20 cellular contexts compared by ENCODE assay signal in the genomic region with DNA sequence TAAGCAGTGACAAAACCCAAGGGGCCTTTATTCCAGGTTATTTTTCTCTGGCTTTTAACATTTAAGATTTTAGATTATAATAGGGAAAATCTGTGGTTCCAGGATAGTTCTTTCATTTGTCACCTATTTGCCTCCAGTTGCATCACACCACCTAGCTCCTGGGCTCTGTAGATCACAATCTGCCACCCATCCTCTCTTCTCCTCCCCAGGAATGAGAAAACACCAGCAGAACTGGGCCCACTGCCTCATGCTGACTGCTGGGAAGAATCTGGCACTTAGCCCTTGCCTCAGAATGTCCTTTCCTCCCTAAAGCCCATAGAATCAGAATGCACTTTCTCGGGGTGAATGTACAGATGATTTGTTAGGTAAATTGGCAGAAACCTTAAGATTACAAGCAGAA.
"Had no signal": no experiment of that assay in that cellular context is flagged by ENCODE, and none has a peak within 500 bp of the region (broad histone marks: within the 10 kb centered on the region; RNA-seq: fewer than 3 reads in every experiment).

No MANE protein-coding gene starts in this region.

- H3K79me2 ChIP-seq: hepatocyte had no signal

- H2AFZ ChIP-seq: hepatocyte had no signal

- H3K4me1 ChIP-seq: ascending aorta, breast epithelium, foreskin keratinocyte, right lobe of liver, transverse colon had no signal

- H3K9me3 ChIP-seq: right lobe of liver had no signal

- H3K4me2 ChIP-seq: hepatocyte had no signal

- ATAC-seq: activated CD8-positive, alpha-beta T cell treated with anti-CD3 and anti-CD28 coated beads, Interleukin-2, amount 10 ng/mL, durations not matched to agents 7 days and 5 days; foreskin keratinocyte; left ventricle myocardium superior; right lobe of liver; stimulated activated naive B cell treated with anti-CD40 and anti-IgM and Interleukin-4, amounts not matched to agents 10 μg/mL and 1 μg/mL and 100 μg/mL, for 72 hours had no signal

- H3K4me3 ChIP-seq: ascending aorta, breast epithelium, hepatocyte, right lobe of liver, transverse colon had no signal

- H3K36me3 ChIP-seq: ascending aorta, breast epithelium, right lobe of liver, transverse colon had no signal

- H3K27ac ChIP-seq: ascending aorta, breast epithelium, foreskin keratinocyte, hepatocyte, right lobe of liver, transverse colon had no signal

- H3K27me3 ChIP-seq: ascending aorta, breast epithelium, hepatocyte, right lobe of liver, transverse colon had no signal

- DNase-seq: activated CD4-positive, alpha-beta T cell treated with anti-CD3 and anti-CD28 coated beads for 1 hour; activated CD4-positive, alpha-beta T cell treated with anti-CD3 and anti-CD28 coated beads, Interleukin-2, amount 50 U/mL, for 1 hour; activated CD8-positive, alpha-beta T cell treated with anti-CD3 and anti-CD28 coated beads, Interleukin-2, amount 10 ng/mL, durations not matched to agents 7 days and 5 days; activated gamma-delta T cell; cortex of kidney; endodermal cell; foreskin keratinocyte; left ventricle myocardium superior; nucleus accumbens; right lobe of liver; small intestine; stimulated activated CD4-positive, alpha-beta T cell treated with anti-CD3 and anti-CD28 coated beads, Interleukin-15, amount 100 ng/mL, for 24 hours; stimulated activated CD8-positive, alpha-beta memory T cell treated with anti-CD3 and anti-CD28 coated beads, Interleukin-4, amount 100 ng/mL, for 48 hours; stimulated activated naive B cell treated with anti-CD40 and anti-IgM and Interleukin-4, amounts not matched to agents 10 μg/mL and 1 μg/mL and 100 μg/mL, for 72 hours; T-helper 1 cell; T-helper 9 cell; transverse colon had no signal
